9 cellular contexts compared by ENCODE assay signal in genomic region chr3:13235079-13235478, GRCh38.
DNase-seq lines count a peak whose midpoint lies in the region; ATAC-seq and TF ChIP-seq lines count a peak whose summit lies in the region.
"Had no signal": no experiment of that assay in that cellular context is flagged by ENCODE, and none has a peak within 500 bp of the region (broad histone marks: within the 10 kb centered on the region; RNA-seq: fewer than 3 reads in every experiment).

No MANE protein-coding gene starts in this region.

- H3T11ph ChIP-seq in H9 (ENCODE audit: low read length) = no peak overlapping the region

- H4K20me1 ChIP-seq in PC-9 (ENCODE audit: insufficient read depth) (no peaks in the 10 kb centered on the region), H9 (ENCODE audit: control insufficient read depth, insufficient read depth, insufficient read length) (no peaks in the 10 kb centered on the region)

- H3K79me2 ChIP-seq in PC-9 (ENCODE audit: low read depth) (no peaks in the 10 kb centered on the region), H9 (ENCODE audit: insufficient read depth, low read length) (no peaks in the 10 kb centered on the region)

- H3K56ac ChIP-seq in H9 (ENCODE audit: insufficient read length, low read depth, low read length) = no peak overlapping the region

- H3K9me3 ChIP-seq in PC-9 (ENCODE audit: insufficient read depth, low read depth) = no peaks in the 10 kb centered on the region
- no peaks in the 10 kb centered on the region for H3K9me3 ChIP-seq in naive thymus-derived CD4-positive, alpha-beta T cell (ENCODE audit: control insufficient read depth in 2 of 3, low read length in 3 of 3)
- no peaks in the 10 kb centered on the region for H3K9me3 ChIP-seq in H9 (ENCODE audit: control insufficient read depth, low read depth, low read length)

- peaks cover 3% of the 10 kb centered on the region; the same call in 1 of the 2 replicates for H3F3A ChIP-seq in PC-9 (ENCODE audit: insufficient read depth, low read depth)

- no peaks in the 10 kb centered on the region for H3K9me2 ChIP-seq in PC-9 (ENCODE audit: insufficient read depth)

- H3K36me3 ChIP-seq in PC-9 (ENCODE audit: low read depth) = no peaks in the 10 kb centered on the region
- H3K36me3 ChIP-seq in naive thymus-derived CD4-positive, alpha-beta T cell (ENCODE audit: control insufficient read depth in 2 of 3, insufficient read depth in 3 of 3, low read length in 3 of 3) = no peaks in the 10 kb centered on the region

- no peak overlapping the region for H2AFZ ChIP-seq in PC-9
- no peak overlapping the region for H2AFZ ChIP-seq in H9 (ENCODE audit: low read length)

- no peak overlapping the region for H2BK120ac ChIP-seq in H9 (ENCODE audit: low read depth, low read length, poor library complexity, severe bottlenecking)

- no peak overlapping the region for H2BK12ac ChIP-seq in H9 (ENCODE audit: insufficient read length, low read depth, low read length)

- H3K79me1 ChIP-seq in H9 (ENCODE audit: insufficient read depth, low read depth, low read length, poor library complexity, severe bottlenecking) = no peaks in the 10 kb centered on the region

- no peak overlapping the region for H3K4me3 ChIP-seq in PC-9
- H3K4me3 ChIP-seq in naive thymus-derived CD4-positive, alpha-beta T cell (ENCODE audit: low read length) = no peak overlapping the region

- peaks cover 16 to 34% (median 28%) of the 10 kb centered on the region in 7 donors for H3K4me1 Mint-ChIP-seq in naive thymus-derived CD4-positive, alpha-beta T cell
- H3K4me1 Mint-ChIP-seq in H9 = peaks cover 9 to 29% of the 10 kb centered on the region in 2 experiments; a peak in 3 of 4 replicates

- peak; percentile 81 for ATAC-seq in GM21825 (IDR thresholded peaks at IDR 0.05; ENCODE audit: unreplicated experiment)
- peak; percentile 13 for ATAC-seq in naive thymus-derived CD4-positive, alpha-beta T cell
- ATAC-seq: activated CD4-positive, alpha-beta T cell treated with anti-CD3 and anti-CD28 coated beads for 36 hours had no signal

- H3K23me2 ChIP-seq in H9 (ENCODE audit: insufficient read length, low read depth, low read length, poor library complexity, severe bottlenecking) = no peaks in the 10 kb centered on the region

- no peak overlapping the region for H3K14ac ChIP-seq in H9 (ENCODE audit: insufficient read depth, low read length)

- H2BK5ac ChIP-seq in H9 (ENCODE audit: insufficient read length, low read length) = no peak overlapping the region

- H3K23ac ChIP-seq in H9 (ENCODE audit: insufficient read length, low read depth, low read length) = no peak overlapping the region

- no peak overlapping the region for H3K4ac ChIP-seq in H9 (ENCODE audit: low read depth, low read length)

- no peaks in the 10 kb centered on the region for H3K9me3 Mint-ChIP-seq in naive thymus-derived CD4-positive, alpha-beta T cell
- no peaks in the 10 kb centered on the region for H3K9me3 Mint-ChIP-seq in H9

- H3K27ac Mint-ChIP-seq in naive thymus-derived CD4-positive, alpha-beta T cell = peak overlapping the region in 2 of 9 donors; percentile 33 to 77
- no peak overlapping the region for H3K27ac Mint-ChIP-seq in H9
- H3K27ac Mint-ChIP-seq: activated CD4-positive, alpha-beta T cell treated with anti-CD3 and anti-CD28 coated beads for 36 hours had no signal

- H3K4me3 Mint-ChIP-seq in naive thymus-derived CD4-positive, alpha-beta T cell = peak overlapping the region in 7 of 10 donors; percentile 26 to 78 (median 46)
- no peak overlapping the region for H3K4me3 Mint-ChIP-seq in H9
- H3K4me3 Mint-ChIP-seq: activated CD4-positive, alpha-beta T cell treated with anti-CD3 and anti-CD28 coated beads for 36 hours had no signal

- no peak overlapping the region for H4K91ac ChIP-seq in H9 (ENCODE audit: insufficient read length, low read depth, low read length)

- no peak for TF ChIP-seq CTCF in PC-9 (conservative IDR thresholded peaks at IDR 0.05)
- TF ChIP-seq CTCF in H9 (conservative IDR thresholded peaks at IDR 0.05) = no peak

- H3K27me3 ChIP-seq in PC-9 (ENCODE audit: insufficient read depth, low read depth) = no peaks in the 10 kb centered on the region
- H3K27me3 ChIP-seq in naive thymus-derived CD4-positive, alpha-beta T cell (ENCODE audit: control insufficient read depth in 2 of 2, insufficient read depth in 2 of 2, low read length in 2 of 2) = no peaks in the 10 kb centered on the region
- H3K27me3 ChIP-seq in H9 (ENCODE audit: insufficient read depth, low read length) = no peaks in the 10 kb centered on the region

- no peaks in the 10 kb centered on the region for H3K36me3 Mint-ChIP-seq in naive thymus-derived CD4-positive, alpha-beta T cell
- H3K36me3 Mint-ChIP-seq in H9 (ENCODE audit: insufficient read depth in 1 of 3, low read depth in 3 of 3) = no peaks in the 10 kb centered on the region; a peak in 1 of 7 replicates

- no peak overlapping the region for H2AK5ac ChIP-seq in H9 (ENCODE audit: insufficient read length, low read length)

- CTCF ChIA-PET in PC-9 (lab: Charles Lee) = no interaction called here
- CTCF ChIA-PET in naive thymus-derived CD4-positive, alpha-beta T cell (lab: Charles Lee) = no interaction called here

- no peak overlapping the region for H4K8ac ChIP-seq in H9 (replicated peaks; ENCODE audit: insufficient read length, low read depth, low read length)

- H3K27ac ChIP-seq in PC-9 (no peak overlapping the region), H9 (ENCODE audit: insufficient read length, low read depth, low read length) (no peak overlapping the region)
- no peak overlapping the region for H3K27ac ChIP-seq in naive thymus-derived CD4-positive, alpha-beta T cell (ENCODE audit: low read depth, low read length)

- no peak overlapping the region for H3K18ac ChIP-seq in H9 (ENCODE audit: insufficient read length, low read depth, low read length)

- intact Hi-C loops in PC-9 (cut with micrococcal nuclease; ENCODE audit: unreplicated experiment) = no loop called here
- intact Hi-C loops in naive thymus-derived CD4-positive, alpha-beta T cell (cut with micrococcal nuclease) = no loop called here

- H3K4me2 ChIP-seq in PC-9 (peak overlapping the region; percentile 24), H9 (ENCODE audit: insufficient read depth, insufficient read length, low read length) (no peak overlapping the region)

- POLR2A ChIA-PET in PC-9 (lab: Charles Lee; ENCODE audit: unreplicated experiment) = no interaction called here
- POLR2A ChIA-PET in naive thymus-derived CD4-positive, alpha-beta T cell (lab: Charles Lee) = no interaction called here

- H2BK15ac ChIP-seq in H9 (ENCODE audit: low read depth, low read length) = no peak overlapping the region

- H3K4me1 ChIP-seq in PC-9 (replicated peaks; ENCODE audit: insufficient read depth) (peaks cover 14% of the 10 kb centered on the region), H9 (ENCODE audit: insufficient read depth, low read length) (no peaks in the 10 kb centered on the region)
- H3K4me1 ChIP-seq in naive thymus-derived CD4-positive, alpha-beta T cell (ENCODE audit: control insufficient read depth in 2 of 2, insufficient read depth in 2 of 2, low read length in 2 of 2) = peaks cover 8 to 28% of the 10 kb centered on the region in 2 donors

- H3K27me3 Mint-ChIP-seq in naive thymus-derived CD4-positive, alpha-beta T cell = peaks cover 12 to 25% (median 14%) of the 10 kb centered on the region in 5 donors
- no peaks in the 10 kb centered on the region for H3K27me3 Mint-ChIP-seq in H9 (ENCODE audit: low read depth)

- no peak overlapping the region for H4K5ac ChIP-seq in H9 (ENCODE audit: insufficient read length, low read depth, low read length)

- H2BK20ac ChIP-seq in H9 (ENCODE audit: low read depth, low read length, poor library complexity, severe bottlenecking) = no peak overlapping the region

- H3K9ac ChIP-seq in H9 (ENCODE audit: extremely low read depth, insufficient read length, low read length) = no peak overlapping the region

- WGBS in H9 (ENCODE audit: extremely low coverage, insufficient read length, low lambda C conversion rate) = no CpG with 5 or more reads among the region's 5 CpGs

- BruUV-seq in PC-9 (replicated peaks; lab: Mats Ljungman, UMichigan) = no TSS peak

- DNase-seq in activated CD4-positive, alpha-beta T cell treated with anti-CD3 and anti-CD28 coated beads for 48 hours = peak; percentile 12
- no peak for DNase-seq in activated CD4-positive, alpha-beta T cell treated with anti-CD3 and anti-CD28 coated beads, Interleukin-2, amount 50 U/mL, for 48 hours
- DNase-seq in PC-9 = peak in 1 of 2 experiments; percentile 36
- DNase-seq in naive thymus-derived CD4-positive, alpha-beta T cell = no peak
- no peak for DNase-seq in DMS114 treated with DMSO at 0.1 percent for 48 hours (lab: John Stamatoyannopoulos, UW; ENCODE audit: unreplicated experiment)
- DNase-seq in medulla oblongata (ENCODE audit: extremely low spot score) = no peak
- DNase-seq in H9 = no peak
- DNase-seq: activated CD4-positive, alpha-beta T cell treated with anti-CD3 and anti-CD28 coated beads for 36 hours had no signal

Comparison
In these comparisons a context has a peak if more than half of its experiments do, and no peak if none do; other contexts are left out.
1. H3K4me3 Mint-ChIP-seq: peak in naive thymus-derived CD4-positive, alpha-beta T cell (7 of 10); none in H9 (0 of 2).